16 cellular contexts compared by ENCODE assay signal in genomic region chr5:9785751-9786150, GRCh38.
DNase-seq lines count a peak whose midpoint lies in the region; ATAC-seq and TF ChIP-seq lines count a peak whose summit lies in the region.
"Had no signal": no experiment of that assay in that cellular context is flagged by ENCODE, and none has a peak within 500 bp of the region (broad histone marks: within the 10 kb centered on the region; RNA-seq: fewer than 3 reads in every experiment).

No MANE protein-coding gene starts in this region.

- intact Hi-C loops in Right ventricle myocardium superior (cut with DNase I), result no loop called here

- H3K4me1 ChIP-seq in adipocyte (ENCODE audit: control insufficient read depth, insufficient read depth, low read length), result no peaks in the 10 kb centered on the region
- H3K4me1 ChIP-seq: BLaER1 had no signal

- TF ChIP-seq CTCF in fibroblast of villous mesenchyme (IDR thresholded peaks at IDR 0.05; ENCODE audit: insufficient read depth, low read depth, low read length), result no peak

- no peak overlapping the region for H3K9ac ChIP-seq in adipocyte (ENCODE audit: low read length)
- H3K9ac ChIP-seq: BLaER1, GM23248 had no signal

- H3K27me3 Mint-ChIP-seq in activated CD4-positive, alpha-beta memory T cell treated with anti-CD3 and anti-CD28 coated beads, Interleukin-2, amount 10 ng/mL, durations not matched to agents 7 days and 5 days, result no peaks in the 10 kb centered on the region
- H3K27me3 Mint-ChIP-seq: IgD-negative memory B cell had no signal

- in situ Hi-C loops in G401 (cut with HindIII; ENCODE audit: low sequenced_read_pairs), result no loop called here

- no peak for ATAC-seq in Right ventricle myocardium superior (ENCODE audit: poor library complexity)

- no peaks in the 10 kb centered on the region for H3K36me3 ChIP-seq in adipocyte (ENCODE audit: control insufficient read depth, insufficient read depth, low read length, severe bottlenecking)
- H3K36me3 ChIP-seq: BLaER1 had no signal

- CTCF ChIA-PET in activated CD4-positive, alpha-beta memory T cell treated with anti-CD3 and anti-CD28 coated beads, Interleukin-2, amount 10 ng/mL, durations not matched to agents 7 days and 5 days (lab: Charles Lee), result no interaction called here

- peaks cover 9% of the 10 kb centered on the region for H3K27me3 ChIP-seq in adipocyte (replicated peaks; ENCODE audit: control insufficient read depth, insufficient read depth, low read length)
- H3K27me3 ChIP-seq: BLaER1 had no signal

- H3K4me3 ChIP-seq in adipocyte (ENCODE audit: low read length) (no peak overlapping the region), fibroblast of villous mesenchyme (ENCODE audit: low read depth, low read length) (no peak overlapping the region)
- H3K4me3 ChIP-seq: BLaER1, GM23248 had no signal

- peaks cover 2% of the 10 kb centered on the region for H3K9me3 Mint-ChIP-seq in activated CD4-positive, alpha-beta memory T cell treated with anti-CD3 and anti-CD28 coated beads, Interleukin-2, amount 10 ng/mL, durations not matched to agents 7 days and 5 days

- no peaks in the 10 kb centered on the region for H3K4me1 Mint-ChIP-seq in activated CD4-positive, alpha-beta memory T cell treated with anti-CD3 and anti-CD28 coated beads, Interleukin-2, amount 10 ng/mL, durations not matched to agents 7 days and 5 days
- H3K4me1 Mint-ChIP-seq: CD14-positive monocyte; CD4-positive, alpha-beta memory T cell; IgD-negative memory B cell had no signal

- no peaks in the 10 kb centered on the region for H3K36me3 Mint-ChIP-seq in activated CD4-positive, alpha-beta memory T cell treated with anti-CD3 and anti-CD28 coated beads, Interleukin-2, amount 10 ng/mL, durations not matched to agents 7 days and 5 days (ENCODE audit: low read depth)
- H3K36me3 Mint-ChIP-seq: CD14-positive monocyte; CD4-positive, alpha-beta memory T cell; IgD-negative memory B cell had no signal

- no peaks in the 10 kb centered on the region for H3K9me3 ChIP-seq in adipocyte (ENCODE audit: control insufficient read depth, low read length)

- DNase-seq in NCI-H748 (lab: John Stamatoyannopoulos, UW; ENCODE audit: unreplicated experiment) (peak; percentile 65), NCI-H748 treated with DMSO at 0.1 percent for 48 hours (lab: John Stamatoyannopoulos, UW) (no peak), adipocyte (ENCODE audit: low read depth) (peak; percentile 7), fibroblast of villous mesenchyme (ENCODE audit: low read depth) (peak; percentile 69), G401 (ENCODE audit: low spot score) (no peak), Right ventricle myocardium superior (no peak)
- no peak for DNase-seq in activated CD4-positive, alpha-beta memory T cell treated with anti-CD3 and anti-CD28 coated beads, Interleukin-2, amount 10 ng/mL, durations not matched to agents 7 days and 5 days
- DNase-seq: 8988T; CD4-positive, alpha-beta memory T cell; DND-41; GDM1; GM23248; HCEC 1CT had no signal

- H3K27ac Mint-ChIP-seq in activated CD4-positive, alpha-beta memory T cell treated with anti-CD3 and anti-CD28 coated beads, Interleukin-2, amount 10 ng/mL, durations not matched to agents 7 days and 5 days, result no peak overlapping the region
- H3K27ac Mint-ChIP-seq: CD14-positive monocyte; CD4-positive, alpha-beta memory T cell; IgD-negative memory B cell had no signal

- no peak overlapping the region for H3K4me3 Mint-ChIP-seq in activated CD4-positive, alpha-beta memory T cell treated with anti-CD3 and anti-CD28 coated beads, Interleukin-2, amount 10 ng/mL, durations not matched to agents 7 days and 5 days
- H3K4me3 Mint-ChIP-seq: CD14-positive monocyte; CD4-positive, alpha-beta memory T cell; IgD-negative memory B cell had no signal

- POLR2A ChIA-PET in activated CD4-positive, alpha-beta memory T cell treated with anti-CD3 and anti-CD28 coated beads, Interleukin-2, amount 10 ng/mL, durations not matched to agents 7 days and 5 days (lab: Charles Lee), result no interaction called here

Comparison
In these comparisons a context has a peak if more than half of its experiments do, and no peak if none do; other contexts are left out.
1. DNase-seq: peak in NCI-H748 (single experiment), adipocyte (single experiment) and fibroblast of villous mesenchyme (single experiment); none in NCI-H748 treated with DMSO at 0.1 percent for 48 hours (single experiment), G401 (single experiment), activated CD4-positive, alpha-beta memory T cell treated with anti-CD3 and anti-CD28 coated beads, Interleukin-2, amount 10 ng/mL, durations not matched to agents 7 days and 5 days (single experiment) and Right ventricle myocardium superior (single experiment).